1 cellular context compared by ENCODE assay signal in the genomic region with DNA sequence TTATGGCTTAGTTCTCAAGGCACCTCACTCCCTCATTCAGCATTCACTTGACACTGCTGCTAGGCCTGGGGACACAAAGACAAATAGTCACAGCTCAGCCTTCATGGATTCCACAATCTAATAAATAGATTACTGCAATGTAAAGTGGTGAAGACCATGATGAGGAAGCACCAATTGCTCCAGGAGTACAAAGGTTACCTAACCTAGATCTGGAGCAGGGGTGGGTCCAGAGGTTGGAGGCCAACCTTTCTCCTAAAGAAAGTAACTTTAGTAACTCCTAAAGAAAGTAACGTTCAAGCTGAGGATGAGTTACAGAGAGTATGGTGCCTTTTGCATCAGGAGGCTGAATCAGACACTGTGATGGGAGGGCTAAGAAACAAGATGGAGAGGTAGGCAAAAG.
TF ChIP-seq lines count a peak whose summit lies in the region.

No MANE protein-coding gene starts in this region.

TF ChIP-seq in endothelial cell of umbilical vein, 7 proteins besides CTCF, POLR2A, EP300 and RAD21:
- no peak for TF ChIP-seq FOS (IDR thresholded peaks at IDR 0.05; ENCODE audit: borderline replicate concordance, insufficient read depth, low read length)
- TF ChIP-seq GATA2 (IDR thresholded peaks at IDR 0.05; ENCODE audit: insufficient read depth, insufficient read length, low read depth, low read length): no peak
- no peak for TF ChIP-seq POLR2AphosphoS5 (IDR thresholded peaks at IDR 0.05; ENCODE audit: insufficient read depth, low read depth, low read length)
- TF ChIP-seq MYC (IDR thresholded peaks at IDR 0.05; ENCODE audit: low read depth, low read length): no peak
- TF ChIP-seq, protein P1, sequence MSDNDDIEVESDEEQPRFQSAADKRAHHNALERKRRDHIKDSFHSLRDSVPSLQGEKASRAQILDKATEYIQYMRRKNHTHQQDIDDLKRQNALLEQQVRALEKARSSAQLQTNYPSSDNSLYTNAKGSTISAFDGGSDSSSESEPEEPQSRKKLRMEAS (IDR thresholded peaks at IDR 0.05; ENCODE audit: insufficient read depth, insufficient read length): no peak
TF ChIP-seq in endothelial cell of umbilical vein: peak in this region for 0.
